In the genomic region with DNA sequence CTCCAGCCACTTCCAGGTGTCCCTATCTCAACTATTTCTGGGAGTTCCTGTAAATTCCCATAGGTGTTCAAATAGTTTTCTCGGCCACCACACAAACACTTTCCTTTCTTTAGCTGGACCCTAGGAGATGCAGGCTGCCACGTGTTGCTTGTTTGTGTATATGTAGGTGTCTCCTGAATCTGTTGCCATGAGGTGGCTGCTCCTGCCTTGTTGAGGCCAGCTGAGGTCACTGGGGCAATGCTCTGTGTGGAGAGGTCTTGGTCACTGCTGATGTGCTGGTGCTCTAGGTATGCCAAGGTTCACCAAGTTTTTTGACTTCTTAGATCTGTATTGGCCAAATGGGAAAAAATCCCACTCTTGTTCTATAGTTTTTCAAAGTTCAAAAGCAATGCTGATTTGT, we compare ENCODE assay signal across 17 cellular contexts.
A peak's percentile ranks its signal among the peaks of the same experiment; 100 is the strongest.
DNase-seq lines count a peak whose midpoint lies in the region; ATAC-seq and TF ChIP-seq lines count a peak whose summit lies in the region.
"Had no signal": no experiment of that assay in that cellular context is flagged by ENCODE, and none has a peak within 500 bp of the region (broad histone marks: within the 10 kb centered on the region; RNA-seq: fewer than 3 reads in every experiment).

No MANE protein-coding gene starts in this region.

- no peak overlapping the region for H3K4me3 Mint-ChIP-seq in stimulated activated effector memory CD8-positive, alpha-beta T cell treated with anti-CD3 and anti-CD28 coated beads, Interleukin-12 subunit alpha, Interleukin-12 subunit beta, amount 100 ng/mL, for 72 hours

- H3K36me3 Mint-ChIP-seq in stimulated activated effector memory CD8-positive, alpha-beta T cell treated with anti-CD3 and anti-CD28 coated beads, Interleukin-12 subunit alpha, Interleukin-12 subunit beta, amount 100 ng/mL, for 72 hours = no peaks in the 10 kb centered on the region

- peak overlapping the region; percentile 93 for H2AFZ ChIP-seq in HCT116 (ENCODE audit: low read depth, low read length, poor library complexity, severe bottlenecking)

- peak overlapping the region; percentile 17 for H3K27ac Mint-ChIP-seq in stimulated activated effector memory CD8-positive, alpha-beta T cell treated with anti-CD3 and anti-CD28 coated beads, Interleukin-12 subunit alpha, Interleukin-12 subunit beta, amount 100 ng/mL, for 72 hours
- H3K27ac Mint-ChIP-seq: nephron had no signal

- H3K36me3 ChIP-seq in HCT116 (ENCODE audit: control insufficient read depth in 1 of 2, insufficient read depth in 2 of 2, low read length in 2 of 2) = no peaks in the 10 kb centered on the region
- H3K36me3 ChIP-seq in vagina = no peaks in the 10 kb centered on the region
- H3K36me3 ChIP-seq: sigmoid colon had no signal

- RAD21 ChIA-PET in HCT116 (lab: Charles Lee; ENCODE audit: low non-redundant PET in 1 of 2, low total read pairs in 2 of 2, uncharacterized antibody in 2 of 2, unreplicated experiment in 2 of 2) = no interaction called here

- no peak for TF ChIP-seq CTCF in HCT116 (IDR thresholded peaks at IDR 0.05 in 2 of 3, conservative IDR thresholded peaks at IDR 0.05 in 1 of 3; ENCODE audit: borderline replicate concordance in 1 of 3, insufficient read depth in 1 of 3, low read depth in 2 of 3, low read length in 2 of 3)
- TF ChIP-seq CTCF in foreskin fibroblast (IDR thresholded peaks at IDR 0.05; ENCODE audit: low read depth, low read length) = no peak
- TF ChIP-seq CTCF in dorsolateral prefrontal cortex (IDR thresholded peaks at IDR 0.05 in 54 of 56, conservative IDR thresholded peaks at IDR 0.05 in 2 of 56; ENCODE audit: low read depth in 1 of 56, partially characterized antibody in 56 of 56) = no peak
- TF ChIP-seq CTCF in vagina (IDR thresholded peaks at IDR 0.05) = no peak

- H3K9me3 ChIP-seq in HCT116 (ENCODE audit: control insufficient read depth in 1 of 2, insufficient read depth in 1 of 2, low read depth in 1 of 2, low read length in 2 of 2) (no peaks in the 10 kb centered on the region), vagina (no peaks in the 10 kb centered on the region)
- H3K9me3 ChIP-seq: Caco-2, sigmoid colon had no signal

- DNase-seq in HCT116 (ENCODE audit: low read depth, low spot score) (no peak), SW480 (ENCODE audit: low spot score) (peak; percentile 4), foreskin fibroblast (no peak), dorsolateral prefrontal cortex (no peak), SHP77 treated with DMSO at 0.1 percent for 48 hours (lab: John Stamatoyannopoulos, UW) (no peak), GM19238 (ENCODE audit: insufficient read length, low spot score) (no peak), vagina (ENCODE audit: extremely low spot score in 2 of 2) (no peak)
- no peak for DNase-seq in stimulated activated effector memory CD8-positive, alpha-beta T cell treated with anti-CD3 and anti-CD28 coated beads, Interleukin-12 subunit alpha, Interleukin-12 subunit beta, amount 100 ng/mL, for 72 hours (ENCODE audit: low spot score in 2 of 2)
- DNase-seq: activated CD8-positive, alpha-beta memory T cell treated with anti-CD3 and anti-CD28 coated beads for 24 hours; activated naive CD4-positive, alpha-beta T cell treated with anti-CD3 and anti-CD28 coated beads, Interleukin-2, amount 50 U/mL, for 16 hours; Caco-2; caudate nucleus; left ventricle myocardium superior; NCI-H1417 treated with DMSO at 0.1 percent for 48 hours; NCI-H510A treated with DMSO at 0.1 percent for 48 hours; sigmoid colon had no signal

- H3K79me2 ChIP-seq in HCT116 (ENCODE audit: insufficient read depth, low read length) = no peaks in the 10 kb centered on the region

- intact Hi-C loops in HCT116 (cut with micrococcal nuclease) = no loop called here
- intact Hi-C loops in dorsolateral prefrontal cortex (cut with DNase I) = no loop called here
- intact Hi-C loops in vagina (cut with DNase I) = no loop called here

- H3K4me2 ChIP-seq in HCT116 (ENCODE audit: low read length) = no peak overlapping the region

- no peak for ATAC-seq in HCT116
- no peak for ATAC-seq in stimulated activated effector memory CD8-positive, alpha-beta T cell treated with anti-CD3 and anti-CD28 coated beads, Interleukin-12 subunit alpha, Interleukin-12 subunit beta, amount 100 ng/mL, for 72 hours
- ATAC-seq: left ventricle myocardium superior had no signal

- BruUV-seq in HCT116 (replicated peaks; lab: Mats Ljungman, UMichigan) = no TSS peak

- H3K4me3 ChIP-seq in HCT116 (replicated peaks in 1 of 2; ENCODE audit: low read depth in 1 of 2, low read length in 2 of 2) (no peak overlapping the region), foreskin fibroblast (ENCODE audit: low read depth in 1 of 2, low read length in 2 of 2) (peak overlapping the region; percentile 5 to 37), dorsolateral prefrontal cortex (no peak overlapping the region), vagina (no peak overlapping the region)
- H3K4me3 ChIP-seq: sigmoid colon had no signal

- H3K27me3 ChIP-seq in HCT116 (ENCODE audit: insufficient read depth, low read length) (no peaks in the 10 kb centered on the region), dorsolateral prefrontal cortex (peaks cover 0 to 4% (median 0%) of the 10 kb centered on the region in 45 donors), vagina (no peaks in the 10 kb centered on the region)
- H3K27me3 ChIP-seq: sigmoid colon had no signal

- no peaks in the 10 kb centered on the region for H3K9me3 Mint-ChIP-seq in stimulated activated effector memory CD8-positive, alpha-beta T cell treated with anti-CD3 and anti-CD28 coated beads, Interleukin-12 subunit alpha, Interleukin-12 subunit beta, amount 100 ng/mL, for 72 hours
- H3K9me3 Mint-ChIP-seq: nephron had no signal

- H3K4me1 ChIP-seq in HCT116 (ENCODE audit: control insufficient read depth in 1 of 2, insufficient read depth in 2 of 2, low read length in 2 of 2) (peaks cover 0 to 5% of the 10 kb centered on the region in 2 experiments; a peak in 1 of 4 replicates), vagina (peaks cover 24% of the 10 kb centered on the region)
- H3K4me1 ChIP-seq: Caco-2 had no signal

- H3K4me1 Mint-ChIP-seq in stimulated activated effector memory CD8-positive, alpha-beta T cell treated with anti-CD3 and anti-CD28 coated beads, Interleukin-12 subunit alpha, Interleukin-12 subunit beta, amount 100 ng/mL, for 72 hours = peaks cover 6% of the 10 kb centered on the region

- H3K9ac ChIP-seq in HCT116 (ENCODE audit: low read length) = no peak overlapping the region

- H3K27ac ChIP-seq in HCT116 (ENCODE audit: low read depth, low read length) = no peak overlapping the region
- H3K27ac ChIP-seq in dorsolateral prefrontal cortex = no peak overlapping the region
- no peak overlapping the region for H3K27ac ChIP-seq in vagina
- H3K27ac ChIP-seq: sigmoid colon had no signal

- CTCF ChIA-PET in HCT116 (lab: Charles Lee) = interaction anchor here (1.3 to 1.7 kb wide), 2 partner anchors 29 to 154 kb away, joined by 5 to 10 read pairs; no protein-coding TSS in a partner anchor

- no peak for TF ChIP-seq POLR2A in HCT116 (IDR thresholded peaks at IDR 0.05; ENCODE audit: borderline replicate concordance, extremely low read depth, insufficient read depth, insufficient read length)
- TF ChIP-seq POLR2A in vagina (IDR thresholded peaks at IDR 0.05) = no peak

- TF ChIP-seq RAD21 in HCT116 (IDR thresholded peaks at IDR 0.05; ENCODE audit: low read depth) = no peak

- no peaks in the 10 kb centered on the region for H3K9me2 ChIP-seq in HCT116 (ENCODE audit: insufficient read depth)

- POLR2A ChIA-PET in HCT116 (lab: Charles Lee) = no interaction called here

- H4K20me1 ChIP-seq in HCT116 (ENCODE audit: insufficient read depth) = no peaks in the 10 kb centered on the region

TF ChIP-seq in HCT116, 20 proteins besides CTCF, POLR2A, EP300 and RAD21 (continues in another document):
- no peak for TF ChIP-seq ELF1 (IDR thresholded peaks at IDR 0.05; ENCODE audit: borderline replicate concordance, low read depth)
- no peak for TF ChIP-seq SRF (IDR thresholded peaks at IDR 0.05; ENCODE audit: low read depth)
- TF ChIP-seq SP1 (IDR thresholded peaks at IDR 0.05; ENCODE audit: low read depth) = no peak
- no peak for TF ChIP-seq EZH2 (IDR thresholded peaks at IDR 0.05)
- TF ChIP-seq POLR2AphosphoS5 (IDR thresholded peaks at IDR 0.05; ENCODE audit: low read depth, low read length) = no peak
- no peak for TF ChIP-seq JUND (IDR thresholded peaks at IDR 0.05)
- no peak for TF ChIP-seq MAX (IDR thresholded peaks at IDR 0.05)
- no peak for TF ChIP-seq FOSL1 (IDR thresholded peaks at IDR 0.05; ENCODE audit: low read depth)
- no peak for TF ChIP-seq CBX3 (IDR thresholded peaks at IDR 0.05; ENCODE audit: low read depth)
- no peak for TF ChIP-seq YY1 (IDR thresholded peaks at IDR 0.05; ENCODE audit: extremely low read depth, insufficient replicate concordance, low read depth, low read length)
- no peak for TF ChIP-seq SIN3A (IDR thresholded peaks at IDR 0.05; ENCODE audit: low read depth)
- no peak for TF ChIP-seq EZH2phosphoT487 (IDR thresholded peaks at IDR 0.05; ENCODE audit: borderline replicate concordance)
- no peak for TF ChIP-seq ZNF274 (IDR thresholded peaks at IDR 0.05; ENCODE audit: low read depth, low read length)
- TF ChIP-seq ZFX (IDR thresholded peaks at IDR 0.05) = no peak

Comparison
In these comparisons a context has a peak if more than half of its experiments do, and no peak if none do; other contexts are left out.
1. H3K4me3 ChIP-seq: peak in foreskin fibroblast (2 of 2); none in HCT116 (0 of 2), dorsolateral prefrontal cortex (0 of 59) and vagina (0 of 2).